23 cellular contexts compared by ENCODE assay signal in the genomic region with DNA sequence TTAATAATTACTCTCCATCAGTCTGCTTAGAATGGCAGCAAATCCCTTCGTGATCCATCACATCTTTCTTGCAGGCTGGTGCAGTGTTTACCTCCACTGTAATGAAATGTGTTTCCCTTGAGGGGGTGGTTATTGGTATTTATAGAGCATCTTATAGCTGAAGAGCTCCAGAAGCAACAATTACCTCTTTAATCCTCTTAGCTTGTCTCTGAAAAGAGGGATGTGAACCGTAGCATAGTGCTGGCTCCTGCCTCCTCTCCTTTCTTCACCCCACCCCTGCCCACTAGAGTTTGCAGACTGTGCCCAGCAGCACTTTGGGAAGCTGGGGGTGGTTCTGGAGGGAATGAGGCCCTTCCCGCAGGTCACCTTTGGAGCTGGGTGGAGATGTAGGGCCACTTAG.
DNase-seq lines count a peak whose midpoint lies in the region; ATAC-seq, FAIRE-seq and TF ChIP-seq lines count a peak whose summit lies in the region.
"Had no signal": no experiment of that assay in that cellular context is flagged by ENCODE, and none has a peak within 500 bp of the region (broad histone marks: within the 10 kb centered on the region; RNA-seq: fewer than 3 reads in every experiment).

No MANE protein-coding gene starts in this region.

- peak; percentile 1 for DNase-seq in NCI-H1436 treated with DMSO at 0.1 percent for 48 hours (lab: John Stamatoyannopoulos, UW)
- no peak for DNase-seq in NCI-H1436 (lab: John Stamatoyannopoulos, UW)
- peak; percentile 82 for DNase-seq in NCI-H2227 treated with DMSO at 0.1 percent for 48 hours (lab: John Stamatoyannopoulos, UW)
- DNase-seq in chondrocyte (ENCODE audit: low spot score): peak; percentile 24
- no peak for DNase-seq in PC-3
- DNase-seq in HTR-8/SVneo (ENCODE audit: insufficient read length, low spot score): no peak
- DNase-seq: 8988T; activated CD4-positive, alpha-beta T cell treated with anti-CD3 and anti-CD28 coated beads, Interleukin-2, amount 50 U/mL, for 1 hour; activated CD8-positive, alpha-beta memory T cell treated with anti-CD3 and anti-CD28 coated beads, Interleukin-2, amount 50 U/mL, for 48 hours; activated gamma-delta T cell; BE2C; brain microvascular endothelial cell; cortex of kidney; GM23248; heart left ventricle; NCI-H2029 treated with DMSO at 0.1 percent for 48 hours; stimulated activated CD4-positive, alpha-beta T cell treated with anti-CD3 and anti-CD28 coated beads, Interleukin-4, amount 100 ng/mL, for 24 hours; stomach; upper lobe of left lung had no signal

- H3K9me2 ChIP-seq in PC-3 (replicated peaks; ENCODE audit: low read length): no peaks in the 10 kb centered on the region

- H3K4me3 Mint-ChIP-seq in chondrocyte (ENCODE audit: unreplicated experiment): no peak overlapping the region

- CTCF ChIA-PET in PC-3 (lab: Charles Lee): no interaction called here

- no peaks in the 10 kb centered on the region for H4K20me1 ChIP-seq in PC-3 (ENCODE audit: low read length)

- H3K9me3 ChIP-seq in PC-3 (ENCODE audit: low read length): no peaks in the 10 kb centered on the region
- H3K9me3 ChIP-seq: BE2C, heart left ventricle, upper lobe of left lung had no signal

- no peak overlapping the region for H2AFZ ChIP-seq in PC-3 (ENCODE audit: low read length)
- H2AFZ ChIP-seq: GM23248 had no signal

- no peak overlapping the region for H3K9ac ChIP-seq in PC-3 (ENCODE audit: low read length)
- H3K9ac ChIP-seq: GM23248 had no signal

- FAIRE-seq in HTR-8/SVneo (lab: Jason Lieb, UNC): no peak
- FAIRE-seq: K562 had no signal

- no peak overlapping the region for H3K4me3 ChIP-seq in PC-3 (ENCODE audit: low read length)
- H3K4me3 ChIP-seq: GM23248, heart left ventricle, K562, stomach, upper lobe of left lung had no signal

- H3K27me3 Mint-ChIP-seq in chondrocyte (ENCODE audit: low read depth): no peaks in the 10 kb centered on the region

- BruUV-seq in PC-3 (replicated peaks; lab: Mats Ljungman, UMichigan): no TSS peak

- H3K27me3 ChIP-seq in PC-3 (ENCODE audit: low read length): no peaks in the 10 kb centered on the region
- H3K27me3 ChIP-seq: BE2C, brain microvascular endothelial cell, heart left ventricle, stomach, upper lobe of left lung had no signal

- ATAC-seq in GM19035 (IDR thresholded peaks at IDR 0.05; ENCODE audit: unreplicated experiment) (no peak), PC-3 (no peak)
- ATAC-seq: heart left ventricle, K562, Right ventricle myocardium inferior had no signal

- TF ChIP-seq CTCF in chondrocyte (IDR thresholded peaks at IDR 0.05) (no peak), PC-3 (conservative IDR thresholded peaks at IDR 0.05; ENCODE audit: low read depth, low read length) (no peak)

- H3F3A ChIP-seq in PC-3 (ENCODE audit: low read length, unreplicated experiment): no peaks in the 10 kb centered on the region

- peaks cover 25% of the 10 kb centered on the region for H3K4me1 Mint-ChIP-seq in chondrocyte (ENCODE audit: low read depth)

- intact Hi-C loops in PC-3 (cut with micrococcal nuclease): no loop called here

- no peaks in the 10 kb centered on the region for H3K36me3 ChIP-seq in PC-3 (ENCODE audit: low read depth, low read length)
- H3K36me3 ChIP-seq: BE2C, brain microvascular endothelial cell, heart left ventricle, stomach, upper lobe of left lung had no signal

- POLR2A ChIA-PET in PC-3 (lab: Charles Lee; ENCODE audit: unreplicated experiment): no interaction called here

- H3K27ac ChIP-seq in temporal lobe (ENCODE audit: low read depth, low read length) (peak overlapping the region; percentile 18), PC-3 (ENCODE audit: low read length) (no peak overlapping the region)
- H3K27ac ChIP-seq: brain microvascular endothelial cell, GM23248, heart left ventricle, stomach, upper lobe of left lung had no signal

- H3K36me3 Mint-ChIP-seq in chondrocyte (ENCODE audit: low read depth): peaks cover 5% of the 10 kb centered on the region

- no peaks in the 10 kb centered on the region for H3K9me3 Mint-ChIP-seq in chondrocyte (ENCODE audit: low read depth)

- H3K4me1 ChIP-seq in PC-3 (ENCODE audit: insufficient read depth, low read length): no peaks in the 10 kb centered on the region

- no peak overlapping the region for H3K4me2 ChIP-seq in PC-3 (ENCODE audit: low read length)

- H3K27ac Mint-ChIP-seq in chondrocyte (ENCODE audit: unreplicated experiment): no peak overlapping the region

- H3K79me2 ChIP-seq in PC-3 (ENCODE audit: low read length): no peaks in the 10 kb centered on the region

Comparison
In these comparisons a context has a peak if more than half of its experiments do, and no peak if none do; other contexts are left out.
1. DNase-seq: peak in NCI-H1436 treated with DMSO at 0.1 percent for 48 hours (single experiment), NCI-H2227 treated with DMSO at 0.1 percent for 48 hours (single experiment) and chondrocyte (single experiment); none in NCI-H1436 (single experiment), PC-3 (single experiment) and HTR-8/SVneo (single experiment).